In genomic region chr5:58763390-58763789, GRCh38 we compare ENCODE assay signal across 20 cellular contexts.
A peak's percentile ranks its signal among the peaks of the same experiment; 100 is the strongest.
DNase-seq lines count a peak whose midpoint lies in the region; ATAC-seq lines count a peak whose summit lies in the region.
"Had no signal": no experiment of that assay in that cellular context is flagged by ENCODE, and none has a peak within 500 bp of the region (broad histone marks: within the 10 kb centered on the region; RNA-seq: fewer than 3 reads in every experiment).

No MANE protein-coding gene starts in this region.

- no peak for DNase-seq in activated T-cell treated with anti-CD3 and anti-CD28 coated beads, Interleukin-2, amount 50 U/mL, for 4 hours
- DNase-seq in activated T-cell treated with anti-CD3 and anti-CD28 coated beads, Interleukin-2, amount 50 U/mL, for 48 hours = no peak
- DNase-seq in natural killer cell treated with Interleukin-12 subunit alpha and Interleukin-12 subunit beta and Interleukin-15 and Interleukin-18, amount 100 ng/mL, for 72 hours (ENCODE audit: low spot score) = no peak
- no peak for DNase-seq in T-helper 9 cell
- DNase-seq: DMS153; IMR-90; MM.1S; NCI-H2029; NCI-H446; NCI-H524 treated with DMSO at 0.1 percent for 48 hours; NCI-H82; NK-92 treated with Interleukin-12 subunit alpha and Interleukin-12 subunit beta, amount 100 ng/mL, for 24 hours; PC-3; SJCRH30 had no signal

- H3K4me1 Mint-ChIP-seq in activated T-cell treated with anti-CD3 and anti-CD28 coated beads, Interleukin-2, amount 50 U/mL, for 4 hours (ENCODE audit: low read depth) = peaks cover 29% of the 10 kb centered on the region
- peaks cover 33% of the 10 kb centered on the region for H3K4me1 Mint-ChIP-seq in activated T-helper 17 cell treated with anti-CD3 and anti-CD28 coated beads, Interleukin-2, amount 50 U/mL, for 72 hours
- H3K4me1 Mint-ChIP-seq in natural killer cell treated with Interleukin-12 subunit alpha and Interleukin-12 subunit beta and Interleukin-15 and Interleukin-18, amount 100 ng/mL, for 72 hours (ENCODE audit: low read depth in 2 of 2) = peaks cover 23 to 27% of the 10 kb centered on the region in 2 donors

- no peaks in the 10 kb centered on the region for H3K9me3 Mint-ChIP-seq in activated T-cell treated with anti-CD3 and anti-CD28 coated beads, Interleukin-2, amount 50 U/mL, for 4 hours
- no peaks in the 10 kb centered on the region for H3K9me3 Mint-ChIP-seq in activated T-helper 17 cell treated with anti-CD3 and anti-CD28 coated beads, Interleukin-2, amount 50 U/mL, for 72 hours
- H3K9me3 Mint-ChIP-seq in natural killer cell treated with Interleukin-12 subunit alpha and Interleukin-12 subunit beta and Interleukin-15 and Interleukin-18, amount 100 ng/mL, for 72 hours = no peaks in the 10 kb centered on the region

- H3K4me3 Mint-ChIP-seq in activated T-cell treated with anti-CD3 and anti-CD28 coated beads, Interleukin-2, amount 50 U/mL, for 4 hours = no peak overlapping the region
- no peak overlapping the region for H3K4me3 Mint-ChIP-seq in activated T-helper 17 cell treated with anti-CD3 and anti-CD28 coated beads, Interleukin-2, amount 50 U/mL, for 72 hours
- no peak overlapping the region for H3K4me3 Mint-ChIP-seq in natural killer cell treated with Interleukin-12 subunit alpha and Interleukin-12 subunit beta and Interleukin-15 and Interleukin-18, amount 100 ng/mL, for 72 hours

- ATAC-seq in activated T-cell treated with anti-CD3 and anti-CD28 coated beads, Interleukin-2, amount 50 U/mL, for 4 hours = peak; percentile 29 to 35
- ATAC-seq in GM19452 (IDR thresholded peaks at IDR 0.05; ENCODE audit: unreplicated experiment) (peak; percentile 42), HG03095 (IDR thresholded peaks at IDR 0.05; ENCODE audit: unreplicated experiment) (peak; percentile 36), HG03025 (IDR thresholded peaks at IDR 0.05; ENCODE audit: low FRiP score, unreplicated experiment) (no peak)
- peak; percentile 34 for ATAC-seq in activated T-helper 17 cell treated with anti-CD3 and anti-CD28 coated beads, Interleukin-2, amount 50 U/mL, for 72 hours (replicated peaks)
- no peak for ATAC-seq in natural killer cell treated with Interleukin-12 subunit alpha and Interleukin-12 subunit beta and Interleukin-15 and Interleukin-18, amount 100 ng/mL, for 72 hours
- ATAC-seq: PC-3, Right ventricle myocardium inferior, SK-N-SH treated with all-trans-retinoic acid at 6 μM for 48 hours had no signal

- H3K27ac Mint-ChIP-seq in activated T-helper 17 cell treated with anti-CD3 and anti-CD28 coated beads, Interleukin-2, amount 50 U/mL, for 72 hours = no peak overlapping the region
- H3K27ac Mint-ChIP-seq in natural killer cell treated with Interleukin-12 subunit alpha and Interleukin-12 subunit beta and Interleukin-15 and Interleukin-18, amount 100 ng/mL, for 72 hours = no peak overlapping the region

- H3K36me3 Mint-ChIP-seq in activated T-cell treated with anti-CD3 and anti-CD28 coated beads, Interleukin-2, amount 50 U/mL, for 4 hours (ENCODE audit: insufficient read depth) = no peaks in the 10 kb centered on the region
- no peaks in the 10 kb centered on the region for H3K36me3 Mint-ChIP-seq in activated T-helper 17 cell treated with anti-CD3 and anti-CD28 coated beads, Interleukin-2, amount 50 U/mL, for 72 hours (ENCODE audit: low read depth)
- no peaks in the 10 kb centered on the region for H3K36me3 Mint-ChIP-seq in natural killer cell treated with Interleukin-12 subunit alpha and Interleukin-12 subunit beta and Interleukin-15 and Interleukin-18, amount 100 ng/mL, for 72 hours

- no peaks in the 10 kb centered on the region for H3K27me3 Mint-ChIP-seq in activated T-cell treated with anti-CD3 and anti-CD28 coated beads, Interleukin-2, amount 50 U/mL, for 4 hours (ENCODE audit: low read depth)
- H3K27me3 Mint-ChIP-seq in activated T-helper 17 cell treated with anti-CD3 and anti-CD28 coated beads, Interleukin-2, amount 50 U/mL, for 72 hours = no peaks in the 10 kb centered on the region
- H3K27me3 Mint-ChIP-seq in natural killer cell treated with Interleukin-12 subunit alpha and Interleukin-12 subunit beta and Interleukin-15 and Interleukin-18, amount 100 ng/mL, for 72 hours = no peaks in the 10 kb centered on the region

Comparison
In these comparisons a context has a peak if more than half of its experiments do, and no peak if none do; other contexts are left out.
1. ATAC-seq: peak in activated T-cell treated with anti-CD3 and anti-CD28 coated beads, Interleukin-2, amount 50 U/mL, for 4 hours (2 of 2), GM19452 (single experiment), HG03095 (single experiment) and activated T-helper 17 cell treated with anti-CD3 and anti-CD28 coated beads, Interleukin-2, amount 50 U/mL, for 72 hours (single experiment); none in natural killer cell treated with Interleukin-12 subunit alpha and Interleukin-12 subunit beta and Interleukin-15 and Interleukin-18, amount 100 ng/mL, for 72 hours (0 of 2) and HG03025 (single experiment).